1 cellular context compared by ENCODE assay signal in genomic region chr10:22605168-22605567, GRCh38.
TF ChIP-seq lines count a peak whose summit lies in the region.

No MANE protein-coding gene starts in this region.

TF ChIP-seq in GM12878, 131 proteins besides CTCF, POLR2A, EP300 and RAD21 (continued from another document and continues in another):
- TF ChIP-seq, protein P1, sequence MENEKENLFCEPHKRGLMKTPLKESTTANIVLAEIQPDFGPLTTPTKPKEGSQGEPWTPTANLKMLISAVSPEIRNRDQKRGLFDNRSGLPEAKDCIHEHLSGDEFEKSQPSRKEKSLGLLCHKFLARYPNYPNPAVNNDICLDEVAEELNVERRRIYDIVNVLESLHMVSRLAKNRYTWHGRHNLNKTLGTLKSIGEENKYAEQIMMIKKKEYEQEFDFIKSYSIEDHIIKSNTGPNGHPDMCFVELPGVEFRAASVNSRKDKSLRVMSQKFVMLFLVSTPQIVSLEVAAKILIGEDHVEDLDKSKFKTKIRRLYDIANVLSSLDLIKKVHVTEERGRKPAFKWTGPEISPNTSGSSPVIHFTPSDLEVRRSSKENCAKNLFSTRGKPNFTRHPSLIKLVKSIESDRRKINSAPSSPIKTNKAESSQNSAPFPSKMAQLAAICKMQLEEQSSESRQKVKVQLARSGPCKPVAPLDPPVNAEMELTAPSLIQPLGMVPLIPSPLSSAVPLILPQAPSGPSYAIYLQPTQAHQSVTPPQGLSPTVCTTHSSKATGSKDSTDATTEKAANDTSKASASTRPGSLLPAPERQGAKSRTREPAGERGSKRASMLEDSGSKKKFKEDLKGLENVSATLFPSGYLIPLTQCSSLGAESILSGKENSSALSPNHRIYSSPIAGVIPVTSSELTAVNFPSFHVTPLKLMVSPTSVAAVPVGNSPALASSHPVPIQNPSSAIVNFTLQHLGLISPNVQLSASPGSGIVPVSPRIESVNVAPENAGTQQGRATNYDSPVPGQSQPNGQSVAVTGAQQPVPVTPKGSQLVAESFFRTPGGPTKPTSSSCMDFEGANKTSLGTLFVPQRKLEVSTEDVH (IDR thresholded peaks at IDR 0.05; ENCODE audit: low read depth, partially characterized antibody), result no peak
- TF ChIP-seq BMI1 (IDR thresholded peaks at IDR 0.05; ENCODE audit: borderline replicate concordance) (peak; percentile 60; the same call in 1 of the 2 replicates), CBX3 (IDR thresholded peaks at IDR 0.05; ENCODE audit: borderline replicate concordance, low read depth) (no peak), ETV6 (conservative IDR thresholded peaks at IDR 0.05 in 1 of 2, IDR thresholded peaks at IDR 0.05 in 1 of 2; ENCODE audit: borderline replicate concordance in 1 of 2, low read depth in 1 of 2) (no peak), LARP7 (IDR thresholded peaks at IDR 0.05) (no peak), YY1 (IDR thresholded peaks at IDR 0.05; ENCODE audit: low read depth, low read length) (no peak), MYB (IDR thresholded peaks at IDR 0.05; ENCODE audit: borderline replicate concordance, low read depth, low read length) (0 out of 2 replicates have a peak, but pooled peaks have one; percentile 31), MTA2 (IDR thresholded peaks at IDR 0.05; ENCODE audit: low read depth) (peak; percentile 98), YBX1 (IDR thresholded peaks at IDR 0.05) (no peak), MTA3 (IDR thresholded peaks at IDR 0.05; ENCODE audit: borderline replicate concordance, low read length) (no peak), ZNF622 (IDR thresholded peaks at IDR 0.05) (no peak), SUZ12 (IDR thresholded peaks at IDR 0.05; ENCODE audit: unreplicated experiment) (no peak), SRF (IDR thresholded peaks at IDR 0.05; ENCODE audit: low read depth in 2 of 2, low read length in 2 of 2) (no peak), ZNF207 (IDR thresholded peaks at IDR 0.05; ENCODE audit: borderline replicate concordance) (no peak), BACH1 (IDR thresholded peaks at IDR 0.05; ENCODE audit: borderline replicate concordance) (peak; percentile 72; the same call in 1 of the 2 replicates), RELA (IDR thresholded peaks at IDR 0.05; ENCODE audit: borderline replicate concordance, partially characterized antibody) (no peak), SREBF1 (IDR thresholded peaks at IDR 0.05; ENCODE audit: low read length) (no peak), IRF3 (IDR thresholded peaks at IDR 0.05) (no peak), WRNIP1 (IDR thresholded peaks at IDR 0.05; ENCODE audit: borderline replicate concordance, low read depth, low read length) (no peak), ZNF384 (IDR thresholded peaks at IDR 0.05; ENCODE audit: borderline replicate concordance, low read depth, low read length) (no peak; the same call in 1 of the 2 replicates), RCOR1 (conservative IDR thresholded peaks at IDR 0.05; ENCODE audit: low read depth, low read length) (no peak), KDM1A (IDR thresholded peaks at IDR 0.05; ENCODE audit: borderline replicate concordance) (no peak), POLR2AphosphoS5 (IDR thresholded peaks at IDR 0.05; ENCODE audit: low read length) (no peak), EGR1 (IDR thresholded peaks at IDR 0.05; ENCODE audit: borderline replicate concordance in 1 of 2, low read depth in 2 of 2, low read length in 2 of 2) (no peak), NFXL1 (IDR thresholded peaks at IDR 0.05; ENCODE audit: borderline replicate concordance) (no peak), NR2C1 (IDR thresholded peaks at IDR 0.05) (no peak), ZBED1 (IDR thresholded peaks at IDR 0.05; ENCODE audit: borderline replicate concordance) (no peak), EED (IDR thresholded peaks at IDR 0.05; ENCODE audit: low read depth) (no peak), PAX8 (IDR thresholded peaks at IDR 0.05) (no peak), SMAD1 (IDR thresholded peaks at IDR 0.05; ENCODE audit: low read depth, partially characterized antibody) (no peak), ZSCAN29 (IDR thresholded peaks at IDR 0.05) (no peak), CBX5 (IDR thresholded peaks at IDR 0.05; ENCODE audit: low read depth) (no peak), BHLHE40 (IDR thresholded peaks at IDR 0.05; ENCODE audit: borderline replicate concordance in 1 of 2, low read depth in 2 of 2, low read length in 1 of 2) (peak; percentile 32 to 62; a peak in 3 of 4 replicates), JUNB (IDR thresholded peaks at IDR 0.05) (peak; percentile 47), ZZZ3 (IDR thresholded peaks at IDR 0.05; ENCODE audit: control insufficient read depth, insufficient read length, low read depth) (no peak), ZNF274 (IDR thresholded peaks at IDR 0.05; ENCODE audit: insufficient read depth, insufficient read length) (no peak), USF1 (IDR thresholded peaks at IDR 0.05; ENCODE audit: borderline replicate concordance, extremely low read length, insufficient read depth, low read depth, low read length) (no peak), IKZF2 (IDR thresholded peaks at IDR 0.05) (peak; percentile 89 to 92), SIN3A (IDR thresholded peaks at IDR 0.05; ENCODE audit: low read depth, low read length) (no peak), MEF2A (IDR thresholded peaks at IDR 0.05; ENCODE audit: insufficient read depth, low read depth, low read length) (no peak), FOS (IDR thresholded peaks at IDR 0.05; ENCODE audit: borderline replicate concordance, extremely low read depth, insufficient read length) (no peak), PRDM15 (CRISPR knock-in tag; IDR thresholded peaks at IDR 0.05) (no peak), PML (IDR thresholded peaks at IDR 0.05; ENCODE audit: low read length) (no peak), ESRRA (IDR thresholded peaks at IDR 0.05; ENCODE audit: low read length) (no peak), RB1 (IDR thresholded peaks at IDR 0.05; ENCODE audit: borderline replicate concordance) (no peak)
- TF ChIP-seq, protein P2, sequence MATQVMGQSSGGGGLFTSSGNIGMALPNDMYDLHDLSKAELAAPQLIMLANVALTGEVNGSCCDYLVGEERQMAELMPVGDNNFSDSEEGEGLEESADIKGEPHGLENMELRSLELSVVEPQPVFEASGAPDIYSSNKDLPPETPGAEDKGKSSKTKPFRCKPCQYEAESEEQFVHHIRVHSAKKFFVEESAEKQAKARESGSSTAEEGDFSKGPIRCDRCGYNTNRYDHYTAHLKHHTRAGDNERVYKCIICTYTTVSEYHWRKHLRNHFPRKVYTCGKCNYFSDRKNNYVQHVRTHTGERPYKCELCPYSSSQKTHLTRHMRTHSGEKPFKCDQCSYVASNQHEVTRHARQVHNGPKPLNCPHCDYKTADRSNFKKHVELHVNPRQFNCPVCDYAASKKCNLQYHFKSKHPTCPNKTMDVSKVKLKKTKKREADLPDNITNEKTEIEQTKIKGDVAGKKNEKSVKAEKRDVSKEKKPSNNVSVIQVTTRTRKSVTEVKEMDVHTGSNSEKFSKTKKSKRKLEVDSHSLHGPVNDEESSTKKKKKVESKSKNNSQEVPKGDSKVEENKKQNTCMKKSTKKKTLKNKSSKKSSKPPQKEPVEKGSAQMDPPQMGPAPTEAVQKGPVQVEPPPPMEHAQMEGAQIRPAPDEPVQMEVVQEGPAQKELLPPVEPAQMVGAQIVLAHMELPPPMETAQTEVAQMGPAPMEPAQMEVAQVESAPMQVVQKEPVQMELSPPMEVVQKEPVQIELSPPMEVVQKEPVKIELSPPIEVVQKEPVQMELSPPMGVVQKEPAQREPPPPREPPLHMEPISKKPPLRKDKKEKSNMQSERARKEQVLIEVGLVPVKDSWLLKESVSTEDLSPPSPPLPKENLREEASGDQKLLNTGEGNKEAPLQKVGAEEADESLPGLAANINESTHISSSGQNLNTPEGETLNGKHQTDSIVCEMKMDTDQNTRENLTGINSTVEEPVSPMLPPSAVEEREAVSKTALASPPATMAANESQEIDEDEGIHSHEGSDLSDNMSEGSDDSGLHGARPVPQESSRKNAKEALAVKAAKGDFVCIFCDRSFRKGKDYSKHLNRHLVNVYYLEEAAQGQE (IDR thresholded peaks at IDR 0.05; ENCODE audit: low read depth, low read length), result no peak
- TF ChIP-seq, protein P3, sequence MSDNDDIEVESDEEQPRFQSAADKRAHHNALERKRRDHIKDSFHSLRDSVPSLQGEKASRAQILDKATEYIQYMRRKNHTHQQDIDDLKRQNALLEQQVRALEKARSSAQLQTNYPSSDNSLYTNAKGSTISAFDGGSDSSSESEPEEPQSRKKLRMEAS (IDR thresholded peaks at IDR 0.05; ENCODE audit: low read depth, low read length), result no peak
- TF ChIP-seq, protein P4, sequence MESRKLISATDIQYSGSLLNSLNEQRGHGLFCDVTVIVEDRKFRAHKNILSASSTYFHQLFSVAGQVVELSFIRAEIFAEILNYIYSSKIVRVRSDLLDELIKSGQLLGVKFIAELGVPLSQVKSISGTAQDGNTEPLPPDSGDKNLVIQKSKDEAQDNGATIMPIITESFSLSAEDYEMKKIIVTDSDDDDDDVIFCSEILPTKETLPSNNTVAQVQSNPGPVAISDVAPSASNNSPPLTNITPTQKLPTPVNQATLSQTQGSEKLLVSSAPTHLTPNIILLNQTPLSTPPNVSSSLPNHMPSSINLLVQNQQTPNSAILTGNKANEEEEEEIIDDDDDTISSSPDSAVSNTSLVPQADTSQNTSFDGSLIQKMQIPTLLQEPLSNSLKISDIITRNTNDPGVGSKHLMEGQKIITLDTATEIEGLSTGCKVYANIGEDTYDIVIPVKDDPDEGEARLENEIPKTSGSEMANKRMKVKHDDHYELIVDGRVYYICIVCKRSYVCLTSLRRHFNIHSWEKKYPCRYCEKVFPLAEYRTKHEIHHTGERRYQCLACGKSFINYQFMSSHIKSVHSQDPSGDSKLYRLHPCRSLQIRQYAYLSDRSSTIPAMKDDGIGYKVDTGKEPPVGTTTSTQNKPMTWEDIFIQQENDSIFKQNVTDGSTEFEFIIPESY (IDR thresholded peaks at IDR 0.05), result no peak
- TF ChIP-seq, protein P5, sequence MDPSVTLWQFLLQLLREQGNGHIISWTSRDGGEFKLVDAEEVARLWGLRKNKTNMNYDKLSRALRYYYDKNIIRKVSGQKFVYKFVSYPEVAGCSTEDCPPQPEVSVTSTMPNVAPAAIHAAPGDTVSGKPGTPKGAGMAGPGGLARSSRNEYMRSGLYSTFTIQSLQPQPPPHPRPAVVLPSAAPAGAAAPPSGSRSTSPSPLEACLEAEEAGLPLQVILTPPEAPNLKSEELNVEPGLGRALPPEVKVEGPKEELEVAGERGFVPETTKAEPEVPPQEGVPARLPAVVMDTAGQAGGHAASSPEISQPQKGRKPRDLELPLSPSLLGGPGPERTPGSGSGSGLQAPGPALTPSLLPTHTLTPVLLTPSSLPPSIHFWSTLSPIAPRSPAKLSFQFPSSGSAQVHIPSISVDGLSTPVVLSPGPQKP (IDR thresholded peaks at IDR 0.05; ENCODE audit: low read depth, low read length), result 0 out of 2 replicates have a peak, but pooled peaks have one; percentile 21
- TF ChIP-seq, protein P6, sequence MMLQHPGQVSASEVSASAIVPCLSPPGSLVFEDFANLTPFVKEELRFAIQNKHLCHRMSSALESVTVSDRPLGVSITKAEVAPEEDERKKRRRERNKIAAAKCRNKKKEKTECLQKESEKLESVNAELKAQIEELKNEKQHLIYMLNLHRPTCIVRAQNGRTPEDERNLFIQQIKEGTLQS (IDR thresholded peaks at IDR 0.05; ENCODE audit: borderline replicate concordance, extremely low read depth, low read depth, low read length), result no peak
